Comparison of ENCODE assay signal across 10 cellular contexts in the genomic region with DNA sequence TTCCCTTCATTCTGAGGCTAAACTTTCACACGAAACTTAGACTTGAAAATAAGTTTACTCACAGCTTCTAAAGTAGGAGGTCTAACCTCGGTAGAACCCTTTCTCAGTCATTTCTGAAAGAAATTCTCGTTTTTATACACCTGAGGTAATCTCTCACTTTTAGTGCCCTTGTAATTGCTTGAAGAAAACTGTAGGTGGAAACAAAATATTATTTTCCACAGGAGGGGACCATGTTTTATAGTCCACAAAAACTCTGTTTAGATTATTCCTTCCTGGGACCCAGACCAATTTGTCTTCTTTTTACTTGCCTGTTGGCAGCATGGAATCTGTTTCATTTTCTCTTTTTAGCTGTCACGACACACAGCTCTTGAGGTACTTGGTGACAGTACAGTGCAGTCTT. TPM values are rescaled to one million over a fixed set of nuclear protein-coding genes. Genes with fewer than 3 reads are reported as not detected.
DNase-seq lines count a peak whose midpoint lies in the region; ATAC-seq and TF ChIP-seq lines count a peak whose summit lies in the region.
"Had no signal": no experiment of that assay in that cellular context is flagged by ENCODE, and none has a peak within 500 bp of the region (broad histone marks: within the 10 kb centered on the region; RNA-seq: fewer than 3 reads in every experiment).

No MANE protein-coding gene starts in this region.

- ATAC-seq in stimulated activated naive CD8-positive, alpha-beta T cell treated with anti-CD3 and anti-CD28 coated beads, Interleukin-15, amount 100 ng/mL, for 72 hours: no peak
- no peak for ATAC-seq in GM18502 (IDR thresholded peaks at IDR 0.05; ENCODE audit: poor library complexity, unreplicated experiment)

- H3K9me3 Mint-ChIP-seq in activated naive CD4-positive, alpha-beta T cell treated with anti-CD3 and anti-CD28 coated beads, Interleukin-2, amount 50 U/mL, for 24 hours: no peaks in the 10 kb centered on the region
- H3K9me3 Mint-ChIP-seq in stimulated activated naive CD8-positive, alpha-beta T cell treated with anti-CD3 and anti-CD28 coated beads, Interleukin-15, amount 100 ng/mL, for 72 hours: no peaks in the 10 kb centered on the region

- H3K36me3 ChIP-seq in OCI-LY7 (ENCODE audit: insufficient read depth, low read length): peaks cover 17% of the 10 kb centered on the region
- H3K36me3 ChIP-seq: thyroid gland had no signal

- TF ChIP-seq CTCF in OCI-LY7 (conservative IDR thresholded peaks at IDR 0.05; ENCODE audit: low read length): peak; percentile 56

- BruUV-seq in OCI-LY7 (replicated peaks; lab: Mats Ljungman, UMichigan): no TSS peak

- CTCF ChIA-PET in OCI-LY7 (lab: Charles Lee; ENCODE audit: unreplicated experiment): no interaction called here

- H3K4me1 Mint-ChIP-seq in activated naive CD4-positive, alpha-beta T cell treated with anti-CD3 and anti-CD28 coated beads, Interleukin-2, amount 50 U/mL, for 24 hours: peaks cover 32% of the 10 kb centered on the region
- H3K4me1 Mint-ChIP-seq in stimulated activated naive CD8-positive, alpha-beta T cell treated with anti-CD3 and anti-CD28 coated beads, Interleukin-15, amount 100 ng/mL, for 72 hours: peaks cover 21% of the 10 kb centered on the region

- no peak for TF ChIP-seq POLR2A in erythroblast (IDR thresholded peaks at IDR 0.05; ENCODE audit: low read length)

- intact Hi-C loops in OCI-LY7 (cut with micrococcal nuclease; ENCODE audit: unreplicated experiment): loop anchor here (5.0 to 10.0 kb wide), 3 partner anchors 832 to 1034 kb away; a partner anchor contains a TSS

- no peaks in the 10 kb centered on the region for H3K9me2 ChIP-seq in OCI-LY7 (ENCODE audit: insufficient read depth, low read length)

- H3K9me3 ChIP-seq in OCI-LY7 (ENCODE audit: low read length): no peaks in the 10 kb centered on the region
- H3K9me3 ChIP-seq: spleen, thyroid gland had no signal

- H3K4me1 ChIP-seq in OCI-LY7 (ENCODE audit: insufficient read depth, low read length, poor library complexity, severe bottlenecking): peaks cover 24% of the 10 kb centered on the region
- H3K4me1 ChIP-seq: thyroid gland had no signal

- H3K27ac Mint-ChIP-seq in activated naive CD4-positive, alpha-beta T cell treated with anti-CD3 and anti-CD28 coated beads, Interleukin-2, amount 50 U/mL, for 24 hours: peak overlapping the region; percentile 99
- H3K27ac Mint-ChIP-seq in stimulated activated naive CD8-positive, alpha-beta T cell treated with anti-CD3 and anti-CD28 coated beads, Interleukin-15, amount 100 ng/mL, for 72 hours: peak overlapping the region; percentile 98 to 99

- H4K20me1 ChIP-seq in OCI-LY7 (ENCODE audit: insufficient read depth, low read length): no peaks in the 10 kb centered on the region

- peak overlapping the region; percentile 97 for H3K4me3 ChIP-seq in OCI-LY7 (ENCODE audit: low read depth, low read length, poor library complexity, severe bottlenecking)

- peak overlapping the region; percentile 58; the same call in 1 of the 2 replicates for H2AFZ ChIP-seq in OCI-LY7 (ENCODE audit: low read length)

- H3K36me3 Mint-ChIP-seq in activated naive CD4-positive, alpha-beta T cell treated with anti-CD3 and anti-CD28 coated beads, Interleukin-2, amount 50 U/mL, for 24 hours: peaks cover 2% of the 10 kb centered on the region

- H3K27ac ChIP-seq in OCI-LY7 (ENCODE audit: low read depth, low read length, poor library complexity, severe bottlenecking): peak overlapping the region; percentile 91

- POLR2A ChIA-PET in OCI-LY7 (lab: Charles Lee): no interaction called here

- H3K79me2 ChIP-seq in OCI-LY7 (ENCODE audit: insufficient read depth, low read depth, low read length): peaks cover 53% of the 10 kb centered on the region

- peak overlapping the region; percentile 83 for H3K4me2 ChIP-seq in OCI-LY7 (ENCODE audit: low read length)

- H3K4me3 Mint-ChIP-seq in activated naive CD4-positive, alpha-beta T cell treated with anti-CD3 and anti-CD28 coated beads, Interleukin-2, amount 50 U/mL, for 24 hours: peak overlapping the region; percentile 93
- H3K4me3 Mint-ChIP-seq in stimulated activated naive CD8-positive, alpha-beta T cell treated with anti-CD3 and anti-CD28 coated beads, Interleukin-15, amount 100 ng/mL, for 72 hours: peak overlapping the region; percentile 91 to 94

- H3K27me3 Mint-ChIP-seq in activated naive CD4-positive, alpha-beta T cell treated with anti-CD3 and anti-CD28 coated beads, Interleukin-2, amount 50 U/mL, for 24 hours: no peaks in the 10 kb centered on the region
- no peaks in the 10 kb centered on the region for H3K27me3 Mint-ChIP-seq in stimulated activated naive CD8-positive, alpha-beta T cell treated with anti-CD3 and anti-CD28 coated beads, Interleukin-15, amount 100 ng/mL, for 72 hours

- no peak for DNase-seq in activated naive CD4-positive, alpha-beta T cell (lab: John Stamatoyannopoulos, UW)
- peak; percentile 21 for DNase-seq in OCI-LY7 (ENCODE audit: low spot score)
- peak; percentile 54 to 63 for DNase-seq in erythroblast (lab: John Stamatoyannopoulos, UW)
- DNase-seq in stimulated activated naive CD8-positive, alpha-beta T cell treated with anti-CD3 and anti-CD28 coated beads, Interleukin-15, amount 100 ng/mL, for 72 hours: no peak
- no peak for DNase-seq in COLO829 (ENCODE audit: low spot score)
- DNase-seq in AG08396 (ENCODE audit: low spot score): no peak
- DNase-seq: spleen, thyroid gland had no signal

RNA-seq across cellular contexts. Expression of a gene that starts 0.9 kb away (rescaled TPM):
- 42.6 and 43.2 TPM in 2 replicates for total RNA-seq in OCI-LY7 (2014; rRNA removed; shearing (Covaris generic))
- 76.3 and 89.3 TPM in 2 replicates for total RNA-seq in OCI-LY7 (2022)

Comparison
In these comparisons a context has a peak if more than half of its experiments do, and no peak if none do; other contexts are left out.
1. DNase-seq: peak in OCI-LY7 (single experiment) and erythroblast (2 of 2); none in activated naive CD4-positive, alpha-beta T cell (0 of 4), stimulated activated naive CD8-positive, alpha-beta T cell treated with anti-CD3 and anti-CD28 coated beads, Interleukin-15, amount 100 ng/mL, for 72 hours (0 of 2), COLO829 (single experiment) and AG08396 (single experiment).